Comparison of ENCODE assay signal across 22 cellular contexts in genomic region chr6:21739241-21739640, GRCh38.
A peak's percentile ranks its signal among the peaks of the same experiment; 100 is the strongest.
DNase-seq lines count a peak whose midpoint lies in the region; FAIRE-seq and TF ChIP-seq lines count a peak whose summit lies in the region.
"Had no signal": no experiment of that assay in that cellular context is flagged by ENCODE, and none has a peak within 500 bp of the region (broad histone marks: within the 10 kb centered on the region; RNA-seq: fewer than 3 reads in every experiment).

No MANE protein-coding gene starts in this region.

- H3K36me3 ChIP-seq in Caco-2 (ENCODE audit: control insufficient read depth, insufficient read depth, low read length) (no peaks in the 10 kb centered on the region), HUES64 (ENCODE audit: insufficient read depth, low read length) (no peaks in the 10 kb centered on the region), H1 (ENCODE audit: control insufficient read depth in 2 of 4, insufficient read depth in 4 of 4, low read length in 3 of 4) (no peaks in the 10 kb centered on the region)

- H3K27ac Mint-ChIP-seq in Caco-2 (ENCODE audit: unreplicated experiment), result peak overlapping the region; percentile 38
- no peak overlapping the region for H3K27ac Mint-ChIP-seq in neural crest cell (ENCODE audit: unreplicated experiment)
- H3K27ac Mint-ChIP-seq: activated naive CD4-positive, alpha-beta T cell treated with anti-CD3 and anti-CD28 coated beads, Interleukin-2, amount 10 ng/mL, durations not matched to agents 7 days and 5 days; IgD-negative memory B cell had no signal

- peak overlapping the region; percentile 84 for H4K91ac ChIP-seq in H1 (replicated peaks; ENCODE audit: insufficient read length, low read length)

- H3K56ac ChIP-seq in H1 (replicated peaks; ENCODE audit: insufficient read length, low read depth, low read length), result no peak overlapping the region

- TF ChIP-seq RAD21 in H1 (IDR thresholded peaks at IDR 0.05 in 1 of 2, conservative IDR thresholded peaks at IDR 0.05 in 1 of 2; ENCODE audit: low read depth in 2 of 2, low read length in 2 of 2), result no peak

- H2BK120ac ChIP-seq in H1 (replicated peaks; ENCODE audit: low read depth, low read length), result peak overlapping the region; percentile 87

- no peak overlapping the region for H2AFZ ChIP-seq in H1 (ENCODE audit: low read length)

- 68% methylated on average over 2 of the region's 2 CpGs for WGBS in HUES64
- 66% methylated on average over 2 of the region's 2 CpGs; no CpG with 5 or more reads in 1 of the 2 experiments for WGBS in H1 (ENCODE audit: extremely low coverage in 1 of 2, insufficient coverage in 1 of 2, insufficient read length in 1 of 2, insufficient replicate concordance in 2 of 2, low coverage in 1 of 2, low lambda C conversion rate in 2 of 2, missing lambda C conversion rate in 1 of 2), 2 experiments

- POLR2A ChIA-PET in Caco-2 (lab: Charles Lee), result no interaction called here
- POLR2A ChIA-PET in H1 (lab: Charles Lee; ENCODE audit: partially characterized antibody), result interaction anchor here (0.7 to 5.2 kb wide), 10 partner anchors 8 to 408 kb away, joined by 3 to 25 read pairs (median 4); partner anchors contain the start of gene SOX4

- DNase-seq in Caco-2, result no peak
- no peak for DNase-seq in H1 (ENCODE audit: low read depth in 1 of 2, low spot score in 2 of 2)
- no peak for DNase-seq in neural crest cell (ENCODE audit: low read depth, low spot score)
- DNase-seq in mucosa of gallbladder (ENCODE audit: low spot score), result no peak
- no peak for DNase-seq in germinal center (ENCODE audit: low spot score)
- DNase-seq in SIG-M5 treated with dmso at 0.1 percent for 504 hours (lab: John Stamatoyannopoulos, UW; ENCODE audit: unreplicated experiment), result no peak
- DNase-seq: activated CD4-positive, alpha-beta T cell treated with anti-CD3 and anti-CD28 coated beads, Interleukin-2, amount 50 U/mL, for 48 hours; activated CD8-positive, alpha-beta memory T cell treated with anti-CD3 and anti-CD28 coated beads, Interleukin-2, amount 50 U/mL, for 4 hours; activated naive CD4-positive, alpha-beta T cell treated with anti-CD3 and anti-CD28 coated beads, Interleukin-2, amount 10 ng/mL, durations not matched to agents 7 days and 5 days; amniotic stem cell; DND-41; effector CD8-positive, alpha-beta T cell; left cardiac atrium; mammary epithelial cell; NCI-H187 treated with DMSO at 0.1 percent for 48 hours; NCI-H524; stimulated activated naive CD4-positive, alpha-beta T cell treated with Interleukin-2 at 50 U/mL for 16 hours; T-helper 1 cell had no signal

- intact Hi-C loops in Caco-2 (cut with micrococcal nuclease; ENCODE audit: unreplicated experiment), result no loop called here

- H3K4me1 Mint-ChIP-seq in Caco-2 (ENCODE audit: low read depth, unreplicated experiment), result peaks cover 41% of the 10 kb centered on the region
- H3K4me1 Mint-ChIP-seq in neural crest cell, result peaks cover 60% of the 10 kb centered on the region
- H3K4me1 Mint-ChIP-seq: activated naive CD4-positive, alpha-beta T cell treated with anti-CD3 and anti-CD28 coated beads, Interleukin-2, amount 10 ng/mL, durations not matched to agents 7 days and 5 days; IgD-negative memory B cell had no signal

- CTCF ChIA-PET in Caco-2 (lab: Charles Lee), result no interaction called here
- CTCF ChIA-PET in H1 (lab: Charles Lee; ENCODE audit: partially characterized antibody), result no interaction called here

- H3K79me1 ChIP-seq in H1 (ENCODE audit: low read depth, low read length), result peaks cover 6% of the 10 kb centered on the region; the same call in 1 of the 2 replicates

- H3K36me3 Mint-ChIP-seq in Caco-2 (ENCODE audit: insufficient read depth, unreplicated experiment) (no peaks in the 10 kb centered on the region), neural crest cell (ENCODE audit: low read depth) (no peaks in the 10 kb centered on the region)
- H3K36me3 Mint-ChIP-seq: activated naive CD4-positive, alpha-beta T cell treated with anti-CD3 and anti-CD28 coated beads, Interleukin-2, amount 10 ng/mL, durations not matched to agents 7 days and 5 days; IgD-negative memory B cell had no signal

- H2BK20ac ChIP-seq in H1 (ENCODE audit: low read length), result peak overlapping the region; percentile 97

- peak overlapping the region; percentile 93 for H3K4ac ChIP-seq in H1 (replicated peaks; ENCODE audit: insufficient read length, low read depth, low read length)

- H3K9ac ChIP-seq in HUES64 (ENCODE audit: low read depth, low read length), result no peak overlapping the region
- no peak overlapping the region for H3K9ac ChIP-seq in H1 (replicated peaks in 1 of 4; ENCODE audit: extremely low read depth in 1 of 4, low read depth in 3 of 4, low read length in 3 of 4)

- H3K27me3 Mint-ChIP-seq in Caco-2 (ENCODE audit: insufficient read depth, unreplicated experiment) (no peaks in the 10 kb centered on the region), neural crest cell (ENCODE audit: low read depth) (no peaks in the 10 kb centered on the region)
- H3K27me3 Mint-ChIP-seq: activated naive CD4-positive, alpha-beta T cell treated with anti-CD3 and anti-CD28 coated beads, Interleukin-2, amount 10 ng/mL, durations not matched to agents 7 days and 5 days; IgD-negative memory B cell had no signal

- H3K27ac ChIP-seq in HUES64 (ENCODE audit: low read depth, low read length) (peak overlapping the region; percentile 95), H1 (ENCODE audit: low read depth, low read length) (no peak overlapping the region)

- peaks cover 0 to 92% of the 10 kb centered on the region in 2 experiments; a peak in 3 of 4 replicates for H3K79me2 ChIP-seq in H1 (ENCODE audit: control insufficient read depth in 1 of 2, insufficient read depth in 2 of 2, low read length in 2 of 2)

- 0 out of 2 replicates have a peak overlapping the region, but pooled peaks have one; percentile 18 for H2BK15ac ChIP-seq in H1 (ENCODE audit: low read length)

- no peak overlapping the region for H3K14ac ChIP-seq in H1 (ENCODE audit: insufficient read length)

- H3K27me3 ChIP-seq in Caco-2 (replicated peaks; ENCODE audit: control insufficient read depth, insufficient read depth, low read length) (no peaks in the 10 kb centered on the region), HUES64 (ENCODE audit: insufficient read depth, low read length) (no peaks in the 10 kb centered on the region), H1 (replicated peaks in 1 of 4; ENCODE audit: control insufficient read depth in 3 of 4, extremely low read depth in 1 of 4, insufficient read depth in 3 of 4, low read length in 3 of 4) (no peaks in the 10 kb centered on the region)

- H3K9me3 Mint-ChIP-seq in Caco-2 (ENCODE audit: unreplicated experiment) (no peaks in the 10 kb centered on the region), neural crest cell (no peaks in the 10 kb centered on the region)
- H3K9me3 Mint-ChIP-seq: activated naive CD4-positive, alpha-beta T cell treated with anti-CD3 and anti-CD28 coated beads, Interleukin-2, amount 10 ng/mL, durations not matched to agents 7 days and 5 days; IgD-negative memory B cell had no signal

- TF ChIP-seq POLR2A in H1 (IDR thresholded peaks at IDR 0.05; ENCODE audit: control extremely low read depth in 1 of 2, low read depth in 2 of 2, low read length in 2 of 2), result no peak

- no peak for FAIRE-seq in H1 (lab: Jason Lieb, UNC)
- FAIRE-seq: colon, GM18507 had no signal

- no TSS peak for BruUV-seq in Caco-2 (replicated peaks; lab: Mats Ljungman, UMichigan)

- peak overlapping the region; percentile 69 for H2BK12ac ChIP-seq in H1 (ENCODE audit: low read depth, low read length)

- H3K4me1 ChIP-seq in Caco-2 (peaks cover 25% of the 10 kb centered on the region), HUES64 (ENCODE audit: insufficient read depth, low read length) (peaks cover 81% of the 10 kb centered on the region), H1 (replicated peaks in 1 of 4; ENCODE audit: control insufficient read depth in 3 of 4, insufficient read depth in 4 of 4, low read length in 3 of 4) (peaks cover 10 to 37% (median 29%) of the 10 kb centered on the region in 4 experiments)

- H3K4me3 Mint-ChIP-seq in Caco-2 (ENCODE audit: unreplicated experiment), result peak overlapping the region; percentile 34
- peak overlapping the region; percentile 21 for H3K4me3 Mint-ChIP-seq in neural crest cell
- H3K4me3 Mint-ChIP-seq: activated naive CD4-positive, alpha-beta T cell treated with anti-CD3 and anti-CD28 coated beads, Interleukin-2, amount 10 ng/mL, durations not matched to agents 7 days and 5 days; IgD-negative memory B cell had no signal

- H4K20me1 ChIP-seq in H1 (replicated peaks in 1 of 2; ENCODE audit: control insufficient read depth in 1 of 2, insufficient read depth in 2 of 2, low read length in 2 of 2), result peaks cover 0 to 6% of the 10 kb centered on the region in 2 experiments

- H4K5ac ChIP-seq in H1 (ENCODE audit: insufficient read length, low read depth, low read length), result no peak overlapping the region

- peak overlapping the region; percentile 95; the same call in 1 of the 2 replicates for H2AK5ac ChIP-seq in H1 (ENCODE audit: low read depth, low read length)

- no peak overlapping the region for H3K23ac ChIP-seq in H1 (ENCODE audit: insufficient read length)

- no peak overlapping the region for H4K8ac ChIP-seq in H1 (ENCODE audit: extremely low read depth, insufficient read depth, low read length)

- H3K23me2 ChIP-seq in H1 (ENCODE audit: low read depth, low read length), result no peaks in the 10 kb centered on the region

- peak overlapping the region; percentile 63 to 66; a peak in 1 of 4 replicates for H3K4me2 ChIP-seq in H1 (ENCODE audit: insufficient read depth in 1 of 2, low read depth in 2 of 2, low read length in 2 of 2)

- H3K4me3 ChIP-seq in Caco-2 (ENCODE audit: low read depth, low read length) (no peak overlapping the region), HUES64 (ENCODE audit: low read length) (no peak overlapping the region), H1 (ENCODE audit: extremely low read depth in 1 of 4, insufficient read depth in 2 of 4, low read depth in 3 of 4, low read length in 4 of 4) (0 out of 8 replicates have a peak overlapping the region, but pooled peaks of 1 of the 4 experiments have one; percentile 51)

- H2BK5ac ChIP-seq in H1 (ENCODE audit: low read depth, low read length), result peak overlapping the region; percentile 94

- no peak for TF ChIP-seq EP300 in H1 (IDR thresholded peaks at IDR 0.05; ENCODE audit: borderline replicate concordance in 1 of 2, low read depth in 2 of 2, low read length in 2 of 2)

- H3K9me3 ChIP-seq in Caco-2 (no peaks in the 10 kb centered on the region), HUES64 (ENCODE audit: insufficient read depth, low read depth, low read length) (no peaks in the 10 kb centered on the region), H1 (ENCODE audit: insufficient read depth in 2 of 2, low read depth in 1 of 2, low read length in 1 of 2) (no peaks in the 10 kb centered on the region)

- peak overlapping the region; percentile 44 for H3K18ac ChIP-seq in H1 (ENCODE audit: extremely low read depth, low read length)

- TF ChIP-seq CTCF in Caco-2 (IDR thresholded peaks at IDR 0.05; ENCODE audit: insufficient read depth in 1 of 2, low read depth in 1 of 2, low read length in 1 of 2, severe bottlenecking in 1 of 2, unreplicated experiment in 1 of 2) (no peak), H1 (IDR thresholded peaks at IDR 0.05; ENCODE audit: control extremely low read depth in 1 of 3, insufficient read depth in 1 of 3, low read depth in 1 of 3, low read length in 3 of 3) (no peak), neural crest cell (conservative IDR thresholded peaks at IDR 0.05) (no peak)

TF ChIP-seq in H1, 55 proteins besides CTCF, POLR2A, EP300 and RAD21 (continues in another document):
- no peak for TF ChIP-seq BCL11A (IDR thresholded peaks at IDR 0.05; ENCODE audit: low read depth in 2 of 2, low read length in 2 of 2)
